19 cellular contexts compared by ENCODE assay signal in genomic region chr3:111336511-111336910, GRCh38.
DNase-seq lines count a peak whose midpoint lies in the region; ATAC-seq and TF ChIP-seq lines count a peak whose summit lies in the region.
"Had no signal": no experiment of that assay in that cellular context is flagged by ENCODE, and none has a peak within 500 bp of the region (broad histone marks: within the 10 kb centered on the region; RNA-seq: fewer than 3 reads in every experiment).

No MANE protein-coding gene starts in this region.

- H3K36me3 ChIP-seq in neural progenitor cell (no peaks in the 10 kb centered on the region), gastroesophageal sphincter (no peaks in the 10 kb centered on the region)
- H3K36me3 ChIP-seq: MG63, ovary, spleen had no signal

- H3K36me3 Mint-ChIP-seq in T-helper 2 cell treated with Interferon-gamma antibody and Interleukin-4, amounts not matched to agents 5 μg/mL and 100 μg/mL, for 36 hours (ENCODE audit: low read depth): peaks cover 6% of the 10 kb centered on the region
- no peaks in the 10 kb centered on the region for H3K36me3 Mint-ChIP-seq in neural progenitor cell
- H3K36me3 Mint-ChIP-seq in osteocyte (ENCODE audit: unreplicated experiment): no peaks in the 10 kb centered on the region
- H3K36me3 Mint-ChIP-seq: brain had no signal

- peaks cover 17% of the 10 kb centered on the region for H3K4me1 Mint-ChIP-seq in T-helper 2 cell treated with Interferon-gamma antibody and Interleukin-4, amounts not matched to agents 5 μg/mL and 100 μg/mL, for 36 hours (ENCODE audit: low read depth)
- H3K4me1 Mint-ChIP-seq in neural progenitor cell: peaks cover 14% of the 10 kb centered on the region
- H3K4me1 Mint-ChIP-seq in osteocyte (ENCODE audit: unreplicated experiment): peaks cover 19% of the 10 kb centered on the region

- no peaks in the 10 kb centered on the region for H3K27me3 Mint-ChIP-seq in T-helper 2 cell treated with Interferon-gamma antibody and Interleukin-4, amounts not matched to agents 5 μg/mL and 100 μg/mL, for 36 hours (ENCODE audit: low read depth)
- no peaks in the 10 kb centered on the region for H3K27me3 Mint-ChIP-seq in neural progenitor cell (ENCODE audit: insufficient read depth, low read depth)
- no peaks in the 10 kb centered on the region for H3K27me3 Mint-ChIP-seq in osteocyte (ENCODE audit: unreplicated experiment)
- H3K27me3 Mint-ChIP-seq: CD4-positive, alpha-beta T cell had no signal

- peaks cover 7% of the 10 kb centered on the region for H3K9me3 Mint-ChIP-seq in T-helper 2 cell treated with Interferon-gamma antibody and Interleukin-4, amounts not matched to agents 5 μg/mL and 100 μg/mL, for 36 hours
- H3K9me3 Mint-ChIP-seq in neural progenitor cell (peaks cover 5% of the 10 kb centered on the region), osteocyte (ENCODE audit: unreplicated experiment) (peaks cover 5% of the 10 kb centered on the region)
- H3K9me3 Mint-ChIP-seq: CD4-positive, alpha-beta T cell had no signal

- no peaks in the 10 kb centered on the region for H4K20me1 ChIP-seq in neural progenitor cell (ENCODE audit: low read depth)

- H3K9ac ChIP-seq in neural progenitor cell: no peak overlapping the region

- peaks cover 17% of the 10 kb centered on the region for H3F3A ChIP-seq in neural progenitor cell (ENCODE audit: low read depth)

- 27 to 65% methylated on average over 2 of the region's 2 CpGs for WGBS in gastroesophageal sphincter (ENCODE audit: low coverage in 1 of 2), 2 donors

- TF ChIP-seq CTCF in neural progenitor cell (IDR thresholded peaks at IDR 0.05) (no peak), gastroesophageal sphincter (IDR thresholded peaks at IDR 0.05) (no peak), osteocyte (IDR thresholded peaks at IDR 0.05) (no peak)

- peaks cover 19% of the 10 kb centered on the region for H3K4me1 ChIP-seq in neural progenitor cell
- no peaks in the 10 kb centered on the region for H3K4me1 ChIP-seq in gastroesophageal sphincter
- H3K4me1 ChIP-seq: spleen had no signal

- H3K4me3 ChIP-seq in neural progenitor cell (no peak overlapping the region), gastroesophageal sphincter (no peak overlapping the region)
- H3K4me3 ChIP-seq: dorsolateral prefrontal cortex, GM12878, hepatocyte, MG63, ovary, spleen had no signal

- peak overlapping the region; percentile 91 for H2AFZ ChIP-seq in neural progenitor cell (replicated peaks)
- H2AFZ ChIP-seq: hepatocyte had no signal

- peak; percentile 53 to 58 for ATAC-seq in activated CD4-positive, CD25-positive, alpha-beta regulatory T cell treated with anti-CD3 and anti-CD28 coated beads, Interleukin-2, amount 50 U/mL, for 24 hours
- ATAC-seq in HG03432 (IDR thresholded peaks at IDR 0.05; ENCODE audit: unreplicated experiment) (peak; percentile 43), gastroesophageal sphincter (no peak), HG03378 (IDR thresholded peaks at IDR 0.05; ENCODE audit: unreplicated experiment) (no peak)
- ATAC-seq: GM12878 had no signal

- H3K4me2 ChIP-seq in neural progenitor cell: peak overlapping the region; percentile 39
- H3K4me2 ChIP-seq: hepatocyte had no signal

- no peak for TF ChIP-seq POLR2A in gastroesophageal sphincter (IDR thresholded peaks at IDR 0.05)

- no peaks in the 10 kb centered on the region for H3K79me2 ChIP-seq in neural progenitor cell (ENCODE audit: low read depth)
- H3K79me2 ChIP-seq: hepatocyte had no signal

- H3K4me3 Mint-ChIP-seq in T-helper 2 cell treated with Interferon-gamma antibody and Interleukin-4, amounts not matched to agents 5 μg/mL and 100 μg/mL, for 36 hours: peak overlapping the region; percentile 30
- H3K4me3 Mint-ChIP-seq in neural progenitor cell (no peak overlapping the region), osteocyte (ENCODE audit: unreplicated experiment) (no peak overlapping the region)
- H3K4me3 Mint-ChIP-seq: CD4-positive, alpha-beta T cell had no signal

- no peak for TF ChIP-seq EP300 in gastroesophageal sphincter (IDR thresholded peaks at IDR 0.05)

- H3K9me3 ChIP-seq in neural progenitor cell (ENCODE audit: low read depth): no peaks in the 10 kb centered on the region
- H3K9me3 ChIP-seq in gastroesophageal sphincter: peaks cover 0 to 10% (median 0%) of the 10 kb centered on the region in 3 donors
- H3K9me3 ChIP-seq: MG63, ovary had no signal

- no peak for DNase-seq in activated CD4-positive, CD25-positive, alpha-beta regulatory T cell treated with anti-CD3 and anti-CD28 coated beads, Interleukin-2, amount 50 U/mL, for 72 hours
- DNase-seq in T-helper 2 cell treated with Interferon-gamma antibody and Interleukin-4, amounts not matched to agents 5 μg/mL and 100 μg/mL, for 36 hours (ENCODE audit: low spot score): no peak
- no peak for DNase-seq in neural progenitor cell (ENCODE audit: low spot score)
- no peak for DNase-seq in osteocyte (ENCODE audit: extremely low spot score, unreplicated experiment)
- DNase-seq: activated CD4-positive, alpha-beta T cell treated with anti-CD3 and anti-CD28 coated beads for 48 hours; CD4-positive, alpha-beta T cell; dorsolateral prefrontal cortex; MG63; NCI-H2029 treated with DMSO at 0.1 percent for 48 hours; ovary; spleen had no signal

- H3K27ac ChIP-seq in neural progenitor cell (peak overlapping the region; percentile 75), gastroesophageal sphincter (no peak overlapping the region)
- H3K27ac ChIP-seq: 22Rv1, dorsolateral prefrontal cortex, hepatocyte, ovary, spleen had no signal

- no peaks in the 10 kb centered on the region for H3K27me3 ChIP-seq in neural progenitor cell
- H3K27me3 ChIP-seq in gastroesophageal sphincter: no peaks in the 10 kb centered on the region
- H3K27me3 ChIP-seq: dorsolateral prefrontal cortex, hepatocyte, MG63, ovary, spleen had no signal

- no peak overlapping the region for H3K27ac Mint-ChIP-seq in T-helper 2 cell treated with Interferon-gamma antibody and Interleukin-4, amounts not matched to agents 5 μg/mL and 100 μg/mL, for 36 hours
- no peak overlapping the region for H3K27ac Mint-ChIP-seq in neural progenitor cell
- H3K27ac Mint-ChIP-seq in osteocyte (ENCODE audit: unreplicated experiment): no peak overlapping the region
- H3K27ac Mint-ChIP-seq: CD4-positive, alpha-beta T cell had no signal

Comparison
In these comparisons a context has a peak if more than half of its experiments do, and no peak if none do; other contexts are left out.
1. ATAC-seq: peak in activated CD4-positive, CD25-positive, alpha-beta regulatory T cell treated with anti-CD3 and anti-CD28 coated beads, Interleukin-2, amount 50 U/mL, for 24 hours (2 of 2) and HG03432 (single experiment); none in gastroesophageal sphincter (single experiment) and HG03378 (single experiment).